ENCODE assay signal across 8 cellular contexts in the genomic region with DNA sequence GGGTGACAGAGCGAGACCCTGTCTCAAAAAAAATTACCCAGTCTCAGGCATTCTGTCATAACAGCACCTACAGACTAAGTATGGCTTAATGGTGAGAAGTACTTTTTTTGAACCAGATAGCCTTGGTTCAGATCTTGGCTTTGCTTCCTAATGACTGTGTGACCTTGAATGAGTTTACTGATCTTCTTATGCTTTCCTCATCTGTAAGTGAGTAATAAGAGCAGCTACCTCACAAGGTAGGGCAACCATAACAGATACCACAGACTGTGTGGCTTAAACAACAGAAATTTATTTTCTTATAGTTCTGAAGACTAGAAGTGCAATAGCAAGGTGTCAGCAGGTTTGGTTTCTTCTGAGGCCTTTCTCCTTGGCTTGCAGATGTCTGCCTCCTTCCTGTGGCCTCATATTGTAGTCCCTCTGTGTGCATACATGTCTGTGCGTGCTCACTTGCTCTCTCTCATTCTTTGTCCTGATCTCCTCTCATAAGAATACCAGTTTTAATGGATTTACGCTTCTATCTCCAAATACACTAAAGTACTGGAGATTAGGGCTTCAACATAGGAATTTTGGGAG. TPM values are rescaled to one million over a fixed set of nuclear protein-coding genes. Genes with fewer than 3 reads are reported as not detected.
A peak's percentile ranks its signal among the peaks of the same experiment; 100 is the strongest.
DNase-seq lines count a peak whose midpoint lies in the region; ATAC-seq and TF ChIP-seq lines count a peak whose summit lies in the region.
"Not testable (repeated sequence)": the region's sequence is repeated elsewhere in the genome, so short reads cannot be mapped to it uniquely, and the experiment has no call there.

No MANE protein-coding gene starts in this region.

- ATAC-seq in CD4-positive, alpha-beta T cell (ENCODE audit: poor library complexity) = peak; percentile 33
- ATAC-seq in Panc1 = 0 out of 2 replicates have a peak, but pooled peaks have one; percentile 33
- peak in 1 of 2 donors; percentile 14 for ATAC-seq in stimulated activated naive B cell treated with anti-CD40 and anti-IgM and Interleukin-4, amounts not matched to agents 10 μg/mL and 1 μg/mL and 100 μg/mL, for 72 hours (replicated peaks)

- in situ Hi-C loops in Panc1 (cut with HindIII; ENCODE audit: low pct_unique_long_range_greater_than_20kb, low sequenced_read_pairs) = not testable (repeated sequence)

- not testable (repeated sequence) for H3K4me3 Mint-ChIP-seq in CD4-positive, alpha-beta T cell; activated CD4-positive, alpha-beta T cell treated with anti-CD3 and anti-CD28 coated beads, Interleukin-2, amount 10 ng/mL, durations not matched to agents 7 days and 5 days; activated T-helper 2 cell treated with anti-CD3 and anti-CD28 coated beads, Interferon-gamma antibody, Interleukin-2, Interleukin-4, amounts not matched to agents 10 μg/mL and 5 μg/mL and 100 μg/mL, durations not matched to agents 14 hours and 24 hours and 36 hours (ENCODE audit: low read depth); MCF 10A (ENCODE audit: unreplicated experiment); stimulated activated naive B cell treated with anti-CD40 and anti-IgM and Interleukin-4, amounts not matched to agents 10 μg/mL and 1 μg/mL and 100 μg/mL, for 72 hours

- not testable (repeated sequence) for H3K36me3 ChIP-seq in Panc1 (ENCODE audit: control insufficient read depth, insufficient read depth, low read length); cardiac muscle cell; mucosa of rectum (ENCODE audit: control insufficient read depth in 2 of 2, insufficient read depth in 2 of 2, low read length in 2 of 2)

- not testable (repeated sequence) for H3K4me1 ChIP-seq in Panc1 (ENCODE audit: control insufficient read depth, insufficient read depth, low read length); cardiac muscle cell (ENCODE audit: low read depth)
- H3K4me1 ChIP-seq in mucosa of rectum (ENCODE audit: control insufficient read depth in 2 of 2, insufficient read depth in 2 of 2, low read length in 2 of 2) = peaks cover 0 to 19% of the 10 kb centered on the region in 2 donors

- BruUV-seq in Panc1 (replicated peaks; lab: Mats Ljungman, UMichigan); MCF 10A (replicated peaks; lab: Mats Ljungman, UMichigan): not testable (repeated sequence)

- not testable (repeated sequence) for H3K27me3 ChIP-seq in CD4-positive, alpha-beta T cell (ENCODE audit: control insufficient read depth, insufficient read depth, low read length); Panc1 (ENCODE audit: control insufficient read depth, insufficient read depth, low read length); cardiac muscle cell; mucosa of rectum (ENCODE audit: control insufficient read depth in 2 of 2, insufficient read depth in 2 of 2, low read length in 2 of 2)

- not testable (repeated sequence) for H3K27me3 Mint-ChIP-seq in CD4-positive, alpha-beta T cell; activated CD4-positive, alpha-beta T cell treated with anti-CD3 and anti-CD28 coated beads, Interleukin-2, amount 10 ng/mL, durations not matched to agents 7 days and 5 days; activated T-helper 2 cell treated with anti-CD3 and anti-CD28 coated beads, Interferon-gamma antibody, Interleukin-2, Interleukin-4, amounts not matched to agents 10 μg/mL and 5 μg/mL and 100 μg/mL, durations not matched to agents 14 hours and 24 hours and 36 hours (ENCODE audit: low read depth); MCF 10A (ENCODE audit: insufficient read depth, unreplicated experiment); stimulated activated naive B cell treated with anti-CD40 and anti-IgM and Interleukin-4, amounts not matched to agents 10 μg/mL and 1 μg/mL and 100 μg/mL, for 72 hours

- not testable (repeated sequence) for H3K4me3 ChIP-seq in Panc1 (ENCODE audit: low read depth in 2 of 2, low read length in 2 of 2); cardiac muscle cell; mucosa of rectum (ENCODE audit: low read length in 2 of 2)

- POLR2A ChIA-PET in CD4-positive, alpha-beta T cell (lab: Charles Lee); Panc1 (lab: Charles Lee); activated CD4-positive, alpha-beta T cell treated with anti-CD3 and anti-CD28 coated beads, Interleukin-2, amount 10 ng/mL, durations not matched to agents 7 days and 5 days (lab: Charles Lee): not testable (repeated sequence)
- POLR2A ChIA-PET in MCF 10A (lab: Yijun Ruan, JAX) = interaction anchor here (0.7 kb wide), 1 partner anchor 823 kb away, joined by 3 read pairs; no protein-coding TSS in a partner anchor

- CTCF ChIA-PET in CD4-positive, alpha-beta T cell (lab: Charles Lee); Panc1 (lab: Charles Lee); activated CD4-positive, alpha-beta T cell treated with anti-CD3 and anti-CD28 coated beads, Interleukin-2, amount 10 ng/mL, durations not matched to agents 7 days and 5 days (lab: Charles Lee); MCF 10A (lab: Yijun Ruan, JAX): not testable (repeated sequence)

- intact Hi-C loops in CD4-positive, alpha-beta T cell (cut with DNase I, micrococcal nuclease); Panc1 (cut with micrococcal nuclease; ENCODE audit: unreplicated experiment); activated T-helper 2 cell treated with anti-CD3 and anti-CD28 coated beads, Interferon-gamma antibody, Interleukin-2, Interleukin-4, amounts not matched to agents 10 μg/mL and 5 μg/mL and 100 μg/mL, durations not matched to agents 14 hours and 24 hours and 36 hours (cut with micrococcal nuclease); MCF 10A (cut with micrococcal nuclease): not testable (repeated sequence)

- not testable (repeated sequence) for H3K9me3 Mint-ChIP-seq in CD4-positive, alpha-beta T cell; activated CD4-positive, alpha-beta T cell treated with anti-CD3 and anti-CD28 coated beads, Interleukin-2, amount 10 ng/mL, durations not matched to agents 7 days and 5 days; activated T-helper 2 cell treated with anti-CD3 and anti-CD28 coated beads, Interferon-gamma antibody, Interleukin-2, Interleukin-4, amounts not matched to agents 10 μg/mL and 5 μg/mL and 100 μg/mL, durations not matched to agents 14 hours and 24 hours and 36 hours; MCF 10A (ENCODE audit: unreplicated experiment); stimulated activated naive B cell treated with anti-CD40 and anti-IgM and Interleukin-4, amounts not matched to agents 10 μg/mL and 1 μg/mL and 100 μg/mL, for 72 hours

- H3K9ac ChIP-seq in mucosa of rectum (ENCODE audit: low read depth in 1 of 2, low read length in 2 of 2) = not testable (repeated sequence)

- not testable (repeated sequence) for TF ChIP-seq CTCF in CD4-positive, alpha-beta T cell (IDR thresholded peaks at IDR 0.05); Panc1 (IDR thresholded peaks at IDR 0.05); MCF 10A (IDR thresholded peaks at IDR 0.05; ENCODE audit: unreplicated experiment); cardiac muscle cell (IDR thresholded peaks at IDR 0.05; ENCODE audit: low read depth, low read length)

- not testable (repeated sequence) for DNase-seq in CD4-positive, alpha-beta T cell; Panc1 (ENCODE audit: low read depth, low spot score); activated T-helper 2 cell treated with anti-CD3 and anti-CD28 coated beads, Interferon-gamma antibody, Interleukin-2, Interleukin-4, amounts not matched to agents 10 μg/mL and 5 μg/mL and 100 μg/mL, durations not matched to agents 14 hours and 24 hours and 36 hours (ENCODE audit: low spot score); MCF 10A (ENCODE audit: unreplicated experiment); cardiac muscle cell (ENCODE audit: low read depth in 1 of 2, low spot score in 1 of 2); stimulated activated naive B cell treated with anti-CD40 and anti-IgM and Interleukin-4, amounts not matched to agents 10 μg/mL and 1 μg/mL and 100 μg/mL, for 72 hours
- DNase-seq in activated CD4-positive, alpha-beta T cell treated with anti-CD3 and anti-CD28 coated beads, Interleukin-2, amount 10 ng/mL, durations not matched to agents 7 days and 5 days = peak; percentile 6

- peaks cover 58% of the 10 kb centered on the region for H3K4me1 Mint-ChIP-seq in CD4-positive, alpha-beta T cell (ENCODE audit: low read depth)
- peaks cover 29% of the 10 kb centered on the region for H3K4me1 Mint-ChIP-seq in activated CD4-positive, alpha-beta T cell treated with anti-CD3 and anti-CD28 coated beads, Interleukin-2, amount 10 ng/mL, durations not matched to agents 7 days and 5 days
- peaks cover 18% of the 10 kb centered on the region for H3K4me1 Mint-ChIP-seq in activated T-helper 2 cell treated with anti-CD3 and anti-CD28 coated beads, Interferon-gamma antibody, Interleukin-2, Interleukin-4, amounts not matched to agents 10 μg/mL and 5 μg/mL and 100 μg/mL, durations not matched to agents 14 hours and 24 hours and 36 hours (ENCODE audit: low read depth)
- not testable (repeated sequence) for H3K4me1 Mint-ChIP-seq in MCF 10A (ENCODE audit: insufficient read depth, unreplicated experiment)
- peaks cover 20 to 44% of the 10 kb centered on the region in 2 donors for H3K4me1 Mint-ChIP-seq in stimulated activated naive B cell treated with anti-CD40 and anti-IgM and Interleukin-4, amounts not matched to agents 10 μg/mL and 1 μg/mL and 100 μg/mL, for 72 hours

- H3K27ac Mint-ChIP-seq in CD4-positive, alpha-beta T cell = peak overlapping the region; percentile 49
- H3K27ac Mint-ChIP-seq in activated CD4-positive, alpha-beta T cell treated with anti-CD3 and anti-CD28 coated beads, Interleukin-2, amount 10 ng/mL, durations not matched to agents 7 days and 5 days = not testable (repeated sequence)
- H3K27ac Mint-ChIP-seq in activated T-helper 2 cell treated with anti-CD3 and anti-CD28 coated beads, Interferon-gamma antibody, Interleukin-2, Interleukin-4, amounts not matched to agents 10 μg/mL and 5 μg/mL and 100 μg/mL, durations not matched to agents 14 hours and 24 hours and 36 hours = peak overlapping the region; percentile 38
- peak overlapping the region; percentile 70 for H3K27ac Mint-ChIP-seq in MCF 10A (ENCODE audit: low read depth, unreplicated experiment)
- peak overlapping the region; percentile 83 for H3K27ac Mint-ChIP-seq in stimulated activated naive B cell treated with anti-CD40 and anti-IgM and Interleukin-4, amounts not matched to agents 10 μg/mL and 1 μg/mL and 100 μg/mL, for 72 hours

- H3K27ac ChIP-seq in CD4-positive, alpha-beta T cell (ENCODE audit: low read depth, low read length); Panc1 (ENCODE audit: low read length): not testable (repeated sequence)
- H3K27ac ChIP-seq in cardiac muscle cell = peak overlapping the region; percentile 39
- peak overlapping the region; percentile 46 to 65 for H3K27ac ChIP-seq in mucosa of rectum (ENCODE audit: low read depth in 2 of 2, low read length in 2 of 2)

- H3K36me3 Mint-ChIP-seq in CD4-positive, alpha-beta T cell (ENCODE audit: low read depth); activated CD4-positive, alpha-beta T cell treated with anti-CD3 and anti-CD28 coated beads, Interleukin-2, amount 10 ng/mL, durations not matched to agents 7 days and 5 days (ENCODE audit: low read depth); activated T-helper 2 cell treated with anti-CD3 and anti-CD28 coated beads, Interferon-gamma antibody, Interleukin-2, Interleukin-4, amounts not matched to agents 10 μg/mL and 5 μg/mL and 100 μg/mL, durations not matched to agents 14 hours and 24 hours and 36 hours (ENCODE audit: low read depth): not testable (repeated sequence)
- peaks cover 18% of the 10 kb centered on the region for H3K36me3 Mint-ChIP-seq in MCF 10A (ENCODE audit: insufficient read depth, unreplicated experiment)
- peaks cover 6 to 14% of the 10 kb centered on the region in 2 donors for H3K36me3 Mint-ChIP-seq in stimulated activated naive B cell treated with anti-CD40 and anti-IgM and Interleukin-4, amounts not matched to agents 10 μg/mL and 1 μg/mL and 100 μg/mL, for 72 hours

- H3K9me3 ChIP-seq in CD4-positive, alpha-beta T cell (ENCODE audit: control insufficient read depth, low read length); Panc1 (ENCODE audit: control insufficient read depth, insufficient read depth, low read depth, low read length); cardiac muscle cell (ENCODE audit: low read depth); mucosa of rectum (ENCODE audit: control insufficient read depth in 2 of 2, low read length in 2 of 2): not testable (repeated sequence)

RNA-seq across cellular contexts. Expression of a gene that starts 31.7 kb away (rescaled TPM):
- total RNA-seq in CD4-positive, alpha-beta T cell = 10 to 100 TPM; 85.3 to 86.5 TPM
- total RNA-seq in Panc1 (2021; ENCODE audit: unreplicated experiment) = 54.6 TPM
- 44.0 TPM for polyA plus RNA-seq in Panc1 (2012; ENCODE audit: insufficient read length)
- 10 to 100 TPM; 43.2 to 49.2 TPM for total RNA-seq in activated CD4-positive, alpha-beta T cell treated with anti-CD3 and anti-CD28 coated beads, Interleukin-2, amount 10 ng/mL, durations not matched to agents 7 days and 5 days
- 45.5 and 48.4 TPM in 2 replicates for total RNA-seq in activated T-helper 2 cell treated with anti-CD3 and anti-CD28 coated beads, Interferon-gamma antibody, Interleukin-2, Interleukin-4, amounts not matched to agents 10 μg/mL and 5 μg/mL and 100 μg/mL, durations not matched to agents 14 hours and 24 hours and 36 hours
- total RNA-seq in MCF 10A (2022) = 44.5 and 56.1 TPM in 2 replicates
- 27.1 and 43.1 TPM in 2 replicates for total RNA-seq in cardiac muscle cell
- 36.8 and 37.9 TPM in 2 replicates for polyA plus RNA-seq in cardiac muscle cell
